ENCODE assay signal across 9 cellular contexts in the genomic region with DNA sequence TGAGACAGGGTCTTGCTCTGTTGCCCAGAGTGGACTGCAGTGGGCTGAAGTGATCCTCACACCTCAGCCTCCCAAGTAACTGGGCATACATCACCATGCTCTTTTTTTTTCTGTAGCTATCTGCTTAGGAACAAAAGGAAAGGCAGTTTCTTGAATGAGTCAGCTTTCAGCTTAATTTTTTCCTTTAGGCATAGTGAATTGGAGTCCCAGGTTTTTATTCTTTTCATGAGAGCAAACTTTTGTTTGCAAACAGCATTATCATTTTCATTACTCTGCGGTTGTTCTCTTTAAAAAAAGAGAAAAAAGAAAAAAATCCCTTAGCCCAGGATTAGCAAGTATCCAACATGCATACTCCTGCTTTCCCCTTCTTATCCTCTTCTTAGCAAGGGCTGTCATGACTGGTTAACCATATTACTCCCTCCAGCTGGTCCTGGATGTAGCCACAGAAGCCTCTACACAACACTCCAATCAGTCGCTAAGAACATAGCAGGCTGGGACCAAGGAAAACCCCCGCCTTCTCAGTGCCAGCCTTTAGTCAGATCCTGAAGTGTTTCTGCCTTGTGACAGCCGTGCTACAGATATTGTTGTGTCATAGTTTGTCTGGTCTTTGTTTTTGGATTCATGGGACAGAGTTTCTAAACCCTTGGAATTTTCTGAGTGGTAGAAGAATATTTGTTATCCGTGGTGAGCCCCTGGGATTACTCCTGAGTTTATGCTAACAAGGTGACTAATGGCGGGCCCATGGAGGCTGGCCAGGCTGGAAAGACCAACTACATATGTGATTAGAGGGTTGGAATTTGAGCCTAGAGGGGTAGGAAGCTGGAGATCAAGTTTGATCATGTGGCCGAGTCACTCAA. TPM values are rescaled to one million over a fixed set of nuclear protein-coding genes. Genes with fewer than 3 reads are reported as not detected.
DNase-seq lines count a peak whose midpoint lies in the region; ATAC-seq and TF ChIP-seq lines count a peak whose summit lies in the region.
"Had no signal": no experiment of that assay in that cellular context is flagged by ENCODE, and none has a peak within 500 bp of the region (broad histone marks: within the 10 kb centered on the region; RNA-seq: fewer than 3 reads in every experiment).

No MANE protein-coding gene starts in this region.

- H3K4me1 ChIP-seq in left ventricle myocardium inferior: peaks cover 19% of the 10 kb centered on the region
- H3K4me1 ChIP-seq in smooth muscle cell (ENCODE audit: low read depth): no peaks in the 10 kb centered on the region

- intact Hi-C loops in left ventricle myocardium inferior (cut with micrococcal nuclease): no loop called here

- H3F3A ChIP-seq in smooth muscle cell (ENCODE audit: low read depth): peaks cover 5% of the 10 kb centered on the region

- peak; percentile 71 for ATAC-seq in activated T-helper 17 cell treated with anti-CD3 and anti-CD28 coated beads, Interleukin-2, amount 50 U/mL, for 72 hours (replicated peaks)
- ATAC-seq in HG02884 (IDR thresholded peaks at IDR 0.05; ENCODE audit: unreplicated experiment): no peak

- H3K9me3 Mint-ChIP-seq in activated T-helper 17 cell treated with anti-CD3 and anti-CD28 coated beads, Interleukin-2, amount 50 U/mL, for 72 hours: no peaks in the 10 kb centered on the region

- H3K9ac ChIP-seq in smooth muscle cell (ENCODE audit: low read depth): peak overlapping the region; percentile 61

- H3K27ac ChIP-seq in left ventricle myocardium inferior (replicated peaks) (peak overlapping the region; percentile 58), smooth muscle cell (ENCODE audit: low read depth) (peak overlapping the region; percentile 90)

- no peaks in the 10 kb centered on the region for H3K79me2 ChIP-seq in smooth muscle cell (ENCODE audit: low read depth)

- H3K4me3 ChIP-seq in left ventricle myocardium inferior: no peak overlapping the region
- H3K4me3 ChIP-seq in smooth muscle cell: no peak overlapping the region

- no peaks in the 10 kb centered on the region for H3K36me3 Mint-ChIP-seq in activated T-helper 17 cell treated with anti-CD3 and anti-CD28 coated beads, Interleukin-2, amount 50 U/mL, for 72 hours (ENCODE audit: low read depth)

- no peak overlapping the region for H2AFZ ChIP-seq in smooth muscle cell (ENCODE audit: low read depth)

- no peaks in the 10 kb centered on the region for H3K27me3 Mint-ChIP-seq in activated T-helper 17 cell treated with anti-CD3 and anti-CD28 coated beads, Interleukin-2, amount 50 U/mL, for 72 hours

- no peaks in the 10 kb centered on the region for H3K4me1 Mint-ChIP-seq in activated T-helper 17 cell treated with anti-CD3 and anti-CD28 coated beads, Interleukin-2, amount 50 U/mL, for 72 hours

- H3K4me3 Mint-ChIP-seq in activated T-helper 17 cell treated with anti-CD3 and anti-CD28 coated beads, Interleukin-2, amount 50 U/mL, for 72 hours: no peak overlapping the region

- DNase-seq in GM03348 (ENCODE audit: low spot score): peak; percentile 54
- DNase-seq in left ventricle myocardium inferior: no peak
- peak; percentile 33 for DNase-seq in smooth muscle cell (lab: John Stamatoyannopoulos, UW; ENCODE audit: unreplicated experiment)
- no peak for DNase-seq in activated effector memory CD4-positive, alpha-beta T cell treated with Interleukin-2 at 50 U/mL for 16 hours
- no peak for DNase-seq in SHP77 (lab: John Stamatoyannopoulos, UW)
- no peak for DNase-seq in activated naive CD4-positive, alpha-beta T cell treated with anti-CD3 and anti-CD28 coated beads, Interleukin-2, amount 50 U/mL, for 16 hours
- DNase-seq: kidney glomerular epithelial cell had no signal

- H3K27ac Mint-ChIP-seq in activated T-helper 17 cell treated with anti-CD3 and anti-CD28 coated beads, Interleukin-2, amount 50 U/mL, for 72 hours: no peak overlapping the region

- H4K20me1 ChIP-seq in smooth muscle cell (ENCODE audit: low read depth): no peaks in the 10 kb centered on the region

- H3K4me2 ChIP-seq in smooth muscle cell: peak overlapping the region; percentile 1

- peaks cover 18% of the 10 kb centered on the region for H3K27me3 ChIP-seq in left ventricle myocardium inferior (ENCODE audit: low read depth)
- H3K27me3 ChIP-seq in smooth muscle cell (ENCODE audit: low read depth): no peaks in the 10 kb centered on the region

- H3K9me3 ChIP-seq in left ventricle myocardium inferior (replicated peaks) (no peaks in the 10 kb centered on the region), smooth muscle cell (replicated peaks; ENCODE audit: low read depth) (no peaks in the 10 kb centered on the region)

- WGBS in smooth muscle cell (ENCODE audit: low lambda C conversion rate): 8% methylated on average over 7 of the region's 7 CpGs

- TF ChIP-seq CTCF in left ventricle myocardium inferior (IDR thresholded peaks at IDR 0.05; ENCODE audit: borderline replicate concordance) (no peak), smooth muscle cell (IDR thresholded peaks at IDR 0.05; ENCODE audit: borderline replicate concordance, insufficient read depth, poor library complexity, severe bottlenecking) (no peak)

- H3K36me3 ChIP-seq in left ventricle myocardium inferior: no peaks in the 10 kb centered on the region
- no peaks in the 10 kb centered on the region for H3K36me3 ChIP-seq in smooth muscle cell (ENCODE audit: low read depth)

RNA-seq across cellular contexts. Expression of a gene that starts 23.3 kb away (rescaled TPM):
- 10 to 100 TPM in 1 of 2 donors, 1 to 10 TPM in 1; 7.6 to 13.7 TPM for total RNA-seq in activated T-helper 17 cell treated with anti-CD3 and anti-CD28 coated beads, Interleukin-2, amount 50 U/mL, for 72 hours
- total RNA-seq in left ventricle myocardium inferior (4.2 TPM), smooth muscle cell (21.3 and 26.4 TPM in 2 replicates)
- polyA plus RNA-seq in smooth muscle cell: 10.9 and 12.3 TPM in 2 replicates

Comparison
In these comparisons a context has a peak if more than half of its experiments do, and no peak if none do; other contexts are left out.
1. DNase-seq: peak in GM03348 (single experiment) and smooth muscle cell (single experiment); none in left ventricle myocardium inferior (single experiment), activated effector memory CD4-positive, alpha-beta T cell treated with Interleukin-2 at 50 U/mL for 16 hours (single experiment), SHP77 (0 of 2) and activated naive CD4-positive, alpha-beta T cell treated with anti-CD3 and anti-CD28 coated beads, Interleukin-2, amount 50 U/mL, for 16 hours (single experiment).